29 cellular contexts compared by ENCODE assay signal in the genomic region with DNA sequence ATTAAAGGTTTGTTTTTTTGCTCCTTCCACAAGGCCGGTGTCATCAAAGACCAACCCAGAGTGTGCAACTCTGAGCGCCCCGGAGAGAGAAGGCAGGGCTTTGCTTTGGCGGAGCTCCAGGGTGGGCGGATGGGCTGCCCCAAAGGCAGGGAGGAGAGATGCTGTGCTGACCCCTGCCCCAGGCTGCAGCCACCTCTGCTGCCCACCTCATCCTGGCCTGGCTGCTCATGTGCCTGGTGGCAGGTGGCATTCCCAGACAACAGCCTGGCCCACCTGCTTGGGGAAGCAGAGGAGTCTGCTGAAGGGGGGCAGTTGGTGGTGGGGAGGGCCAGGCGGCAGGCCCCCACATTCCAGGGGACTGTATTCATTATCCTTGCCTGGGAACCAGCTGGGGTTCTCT.
DNase-seq lines count a peak whose midpoint lies in the region; ATAC-seq, FAIRE-seq and TF ChIP-seq lines count a peak whose summit lies in the region.
"Had no signal": no experiment of that assay in that cellular context is flagged by ENCODE, and none has a peak within 500 bp of the region (broad histone marks: within the 10 kb centered on the region; RNA-seq: fewer than 3 reads in every experiment).

No MANE protein-coding gene starts in this region.

- H3K27me3 ChIP-seq in neuronal stem cell (ENCODE audit: control insufficient read depth in 3 of 3, insufficient read depth in 3 of 3, low read depth in 1 of 3, low read length in 3 of 3) = no peaks in the 10 kb centered on the region
- H3K27me3 ChIP-seq in spleen (replicated peaks in 1 of 7) = no peaks in the 10 kb centered on the region
- H3K27me3 ChIP-seq: BE2C, BLaER1 had no signal

- H3K36me3 Mint-ChIP-seq in chondrocyte (ENCODE audit: low read depth) = no peaks in the 10 kb centered on the region
- H3K36me3 Mint-ChIP-seq in activated CD4-positive, alpha-beta memory T cell treated with anti-CD3 and anti-CD28 coated beads for 36 hours = no peaks in the 10 kb centered on the region
- H3K36me3 Mint-ChIP-seq: CD14-positive monocyte; CD4-positive, alpha-beta memory T cell; CD4-positive, CD25-positive, alpha-beta regulatory T cell had no signal

- intact Hi-C loops in kidney (cut with DNase I) = no loop called here
- intact Hi-C loops in spleen (cut with DNase I; ENCODE audit: low total_unique reads) = no loop called here
- intact Hi-C loops in activated CD4-positive, alpha-beta memory T cell treated with anti-CD3 and anti-CD28 coated beads for 36 hours (cut with micrococcal nuclease) = no loop called here

- no peak overlapping the region for H3K23ac ChIP-seq in neuronal stem cell (ENCODE audit: low read depth, low read length, poor library complexity)

- no peak overlapping the region for H3K27ac Mint-ChIP-seq in chondrocyte (ENCODE audit: unreplicated experiment)
- H3K27ac Mint-ChIP-seq in activated CD4-positive, alpha-beta memory T cell treated with anti-CD3 and anti-CD28 coated beads for 36 hours = no peak overlapping the region
- H3K27ac Mint-ChIP-seq: CD14-positive monocyte had no signal

- DNase-seq in chondrocyte (ENCODE audit: low spot score) (peak; percentile 85), kidney (peak; percentile 43), neuronal stem cell (ENCODE audit: low spot score) (no peak), spleen (peak; percentile 47), putamen (ENCODE audit: low spot score) (no peak), pons (ENCODE audit: low spot score) (no peak)
- DNase-seq in activated CD4-positive, alpha-beta memory T cell treated with anti-CD3 and anti-CD28 coated beads for 36 hours = no peak
- DNase-seq: 8988T; ACHN; BE2C; C1 segment of cervical spinal cord; CD4-positive, alpha-beta memory T cell; CD4-positive, CD25-positive, alpha-beta regulatory T cell; CD8-positive, alpha-beta memory T cell; COR-L47; DMS 273 treated with DMSO at 0.1 percent for 48 hours; DMS53; DMS79; DND-41; EL; GDM1 had no signal

- WGBS in neuronal stem cell (ENCODE audit: extremely low coverage in 2 of 2, insufficient read length in 2 of 2, insufficient replicate concordance in 1 of 2), 2 donors = no CpG with 5 or more reads among the region's 6 CpGs
- WGBS in spleen, 5 donors = 91 to 97% (median 93%) methylated on average over 5 to 6 of the region's 6 CpGs

- H2AFZ ChIP-seq in neuronal stem cell (ENCODE audit: low read length) = no peak overlapping the region

- no peak overlapping the region for H2BK12ac ChIP-seq in neuronal stem cell (ENCODE audit: low read length)

- H4K8ac ChIP-seq in neuronal stem cell (ENCODE audit: low read depth, low read length) = no peak overlapping the region

- no peak overlapping the region for H4K91ac ChIP-seq in neuronal stem cell (ENCODE audit: low read depth, low read length, poor library complexity)

- H3K4me3 Mint-ChIP-seq in chondrocyte (ENCODE audit: unreplicated experiment) = no peak overlapping the region
- no peak overlapping the region for H3K4me3 Mint-ChIP-seq in activated CD4-positive, alpha-beta memory T cell treated with anti-CD3 and anti-CD28 coated beads for 36 hours
- H3K4me3 Mint-ChIP-seq: CD14-positive monocyte; CD4-positive, alpha-beta memory T cell; CD4-positive, CD25-positive, alpha-beta regulatory T cell; CD8-positive, alpha-beta memory T cell had no signal

- H3K36me3 ChIP-seq in kidney (ENCODE audit: control insufficient read depth in 1 of 2, insufficient read depth in 2 of 2, low read length in 2 of 2) = no peaks in the 10 kb centered on the region
- H3K36me3 ChIP-seq in neuronal stem cell (replicated peaks in 1 of 2; ENCODE audit: control insufficient read depth in 2 of 2, insufficient read depth in 2 of 2, low read length in 2 of 2) = peaks cover 0 to 3% of the 10 kb centered on the region in 2 donors
- H3K36me3 ChIP-seq in spleen = no peaks in the 10 kb centered on the region
- H3K36me3 ChIP-seq: BE2C, BLaER1 had no signal

- H3K4me2 ChIP-seq in neuronal stem cell (ENCODE audit: insufficient read depth, low read length, poor library complexity, severe bottlenecking) = no peak overlapping the region
- H3K4me2 ChIP-seq: BLaER1 had no signal

- H3K27ac ChIP-seq in kidney (ENCODE audit: low read depth in 2 of 2, low read length in 2 of 2) (no peak overlapping the region), neuronal stem cell (replicated peaks; ENCODE audit: low read length) (no peak overlapping the region), spleen (no peak overlapping the region)
- H3K27ac ChIP-seq: BLaER1 had no signal

- H3K27me3 Mint-ChIP-seq in chondrocyte (ENCODE audit: low read depth) = no peaks in the 10 kb centered on the region
- no peaks in the 10 kb centered on the region for H3K27me3 Mint-ChIP-seq in activated CD4-positive, alpha-beta memory T cell treated with anti-CD3 and anti-CD28 coated beads for 36 hours
- H3K27me3 Mint-ChIP-seq: CD4-positive, alpha-beta memory T cell had no signal

- TF ChIP-seq CTCF in chondrocyte (IDR thresholded peaks at IDR 0.05) (no peak), kidney (IDR thresholded peaks at IDR 0.05; ENCODE audit: borderline replicate concordance, extremely low read depth, insufficient read depth) (no peak), spleen (IDR thresholded peaks at IDR 0.05 in 8 of 11, conservative IDR thresholded peaks at IDR 0.05 in 3 of 11) (no peak)

- no peaks in the 10 kb centered on the region for H3K4me1 ChIP-seq in kidney (ENCODE audit: control insufficient read depth in 1 of 2, insufficient read depth in 1 of 2, low read depth in 1 of 2, low read length in 2 of 2)
- H3K4me1 ChIP-seq in neuronal stem cell (ENCODE audit: control insufficient read depth in 2 of 2, insufficient read depth in 1 of 2, low read depth in 1 of 2, low read length in 2 of 2) = peaks cover 0 to 5% of the 10 kb centered on the region in 2 donors
- peaks cover 0 to 10% (median 0%) of the 10 kb centered on the region in 6 donors for H3K4me1 ChIP-seq in spleen
- H3K4me1 ChIP-seq: BE2C had no signal

- H3K9me3 Mint-ChIP-seq in chondrocyte (ENCODE audit: low read depth) = no peaks in the 10 kb centered on the region
- H3K9me3 Mint-ChIP-seq in activated CD4-positive, alpha-beta memory T cell treated with anti-CD3 and anti-CD28 coated beads for 36 hours = no peaks in the 10 kb centered on the region
- H3K9me3 Mint-ChIP-seq: CD4-positive, alpha-beta memory T cell; CD4-positive, CD25-positive, alpha-beta regulatory T cell; CD8-positive, alpha-beta memory T cell had no signal

- H2BK120ac ChIP-seq in neuronal stem cell (ENCODE audit: low read depth, low read length) = no peak overlapping the region

- H3K4me3 ChIP-seq in kidney (ENCODE audit: low read length in 2 of 2) (no peak overlapping the region), neuronal stem cell (ENCODE audit: low read length in 2 of 2) (no peak overlapping the region), spleen (no peak overlapping the region)
- H3K4me3 ChIP-seq: BLaER1, GM12878 had no signal

- peaks cover 14% of the 10 kb centered on the region for H3K79me1 ChIP-seq in neuronal stem cell (ENCODE audit: low read depth, low read length)

- no peak overlapping the region for H3K4ac ChIP-seq in neuronal stem cell (ENCODE audit: low read length)

- POLR2A ChIA-PET in activated CD4-positive, alpha-beta memory T cell treated with anti-CD3 and anti-CD28 coated beads for 36 hours (lab: Charles Lee) = no interaction called here

- H3K9ac ChIP-seq in kidney (ENCODE audit: low read length in 2 of 2) = no peak overlapping the region
- peak overlapping the region; percentile 17 for H3K9ac ChIP-seq in neuronal stem cell (ENCODE audit: low read depth, low read length, poor library complexity)
- H3K9ac ChIP-seq: BLaER1 had no signal

- no peak overlapping the region for H2AK5ac ChIP-seq in neuronal stem cell (ENCODE audit: low read depth, low read length)

- TF ChIP-seq POLR2A in spleen (IDR thresholded peaks at IDR 0.05) = no peak

- H3K9me3 ChIP-seq in kidney (ENCODE audit: control insufficient read depth in 1 of 2, low read length in 2 of 2) = no peaks in the 10 kb centered on the region
- no peaks in the 10 kb centered on the region for H3K9me3 ChIP-seq in neuronal stem cell (replicated peaks in 1 of 2; ENCODE audit: control insufficient read depth in 2 of 2, insufficient read depth in 1 of 2, low read depth in 1 of 2, low read length in 2 of 2)
- H3K9me3 ChIP-seq in spleen = no peaks in the 10 kb centered on the region
- H3K9me3 ChIP-seq: BE2C, BLaER1 had no signal

- no peak for ATAC-seq in GM18520 (IDR thresholded peaks at IDR 0.05; ENCODE audit: unreplicated experiment)
- ATAC-seq: GM12878 had no signal

- no peak overlapping the region for H2BK15ac ChIP-seq in neuronal stem cell (ENCODE audit: low read length)

- H3K14ac ChIP-seq in neuronal stem cell (ENCODE audit: low read length) = no peak overlapping the region

- FAIRE-seq in kidney (lab: Jason Lieb, UNC) = no peak
- FAIRE-seq: A204.1, GM12878, GM12892, GM18507, GM19239 had no signal

- CTCF ChIA-PET in activated CD4-positive, alpha-beta memory T cell treated with anti-CD3 and anti-CD28 coated beads for 36 hours (lab: Charles Lee) = no interaction called here

- H2BK5ac ChIP-seq in neuronal stem cell (ENCODE audit: low read length) = no peak overlapping the region

- H3K18ac ChIP-seq in neuronal stem cell (ENCODE audit: low read length) = no peak overlapping the region

- no peaks in the 10 kb centered on the region for H3K4me1 Mint-ChIP-seq in chondrocyte (ENCODE audit: low read depth)
- H3K4me1 Mint-ChIP-seq in activated CD4-positive, alpha-beta memory T cell treated with anti-CD3 and anti-CD28 coated beads for 36 hours (ENCODE audit: low read depth) = no peaks in the 10 kb centered on the region
- H3K4me1 Mint-ChIP-seq: CD14-positive monocyte; CD4-positive, CD25-positive, alpha-beta regulatory T cell; CD8-positive, alpha-beta memory T cell had no signal

Comparison
In these comparisons a context has a peak if more than half of its experiments do, and no peak if none do; other contexts are left out.
1. DNase-seq: peak in chondrocyte (single experiment), kidney (single experiment) and spleen (single experiment); none in neuronal stem cell (single experiment), putamen (single experiment), activated CD4-positive, alpha-beta memory T cell treated with anti-CD3 and anti-CD28 coated beads for 36 hours (single experiment) and pons (single experiment).